ENCODE assay signal across 10 cellular contexts in the genomic region with DNA sequence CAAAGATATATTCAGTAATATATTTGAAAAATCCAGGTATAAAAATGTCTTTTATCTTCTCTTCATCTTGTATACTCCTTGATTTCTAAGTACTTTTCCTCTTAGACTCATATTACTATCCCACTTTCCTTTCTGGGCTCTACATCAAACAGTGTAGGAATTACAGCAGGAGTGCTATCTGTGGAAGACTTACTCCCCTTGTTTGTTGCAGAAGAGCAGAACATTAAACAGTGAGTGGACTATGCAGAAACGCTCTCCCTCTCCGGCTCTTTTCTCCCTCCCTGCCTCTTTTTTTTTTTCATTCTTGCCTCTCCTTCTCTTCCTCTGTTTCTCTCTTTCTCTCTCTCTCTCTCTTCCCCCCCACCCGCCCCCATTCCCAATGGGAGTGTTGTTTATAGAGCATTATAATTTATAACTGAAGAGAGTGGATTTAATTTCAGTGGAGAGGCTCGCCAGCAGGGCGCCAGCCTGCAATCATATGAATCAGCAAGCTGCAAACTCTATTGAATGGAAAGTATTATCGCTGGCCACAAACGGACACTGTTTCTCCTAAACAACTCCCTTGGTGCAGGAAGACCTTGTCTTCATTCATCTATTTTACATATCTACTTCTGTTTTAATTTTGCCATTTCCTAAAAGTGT.
DNase-seq lines count a peak whose midpoint lies in the region; ATAC-seq, FAIRE-seq and TF ChIP-seq lines count a peak whose summit lies in the region.
"Had no signal": no experiment of that assay in that cellular context is flagged by ENCODE, and none has a peak within 500 bp of the region (broad histone marks: within the 10 kb centered on the region; RNA-seq: fewer than 3 reads in every experiment).

No MANE protein-coding gene starts in this region.

- TF ChIP-seq CTCF in osteocyte (IDR thresholded peaks at IDR 0.05) (peak; percentile 35), natural killer cell (IDR thresholded peaks at IDR 0.05) (no peak)

- H3K27me3 Mint-ChIP-seq in osteocyte (ENCODE audit: unreplicated experiment) (no peaks in the 10 kb centered on the region), natural killer cell (ENCODE audit: low read depth in 2 of 2) (no peaks in the 10 kb centered on the region)

- H3K4me3 Mint-ChIP-seq in osteocyte (ENCODE audit: unreplicated experiment) (peak overlapping the region; percentile 40), natural killer cell (no peak overlapping the region)
- H3K4me3 Mint-ChIP-seq: activated naive CD4-positive, alpha-beta T cell treated with anti-CD3 and anti-CD28 coated beads, Interleukin-2, amount 10 ng/mL, durations not matched to agents 7 days and 5 days had no signal

- peak; percentile 39 for DNase-seq in H54 (ENCODE audit: insufficient read length, low spot score)
- DNase-seq in NCI-H345 (lab: John Stamatoyannopoulos, UW): peak; percentile 42
- no peak for DNase-seq in osteocyte (ENCODE audit: extremely low spot score, unreplicated experiment)
- DNase-seq in natural killer cell: no peak
- DNase-seq: activated naive CD4-positive, alpha-beta T cell treated with anti-CD3 and anti-CD28 coated beads, Interleukin-2, amount 10 ng/mL, durations not matched to agents 7 days and 5 days; stimulated activated naive CD4-positive, alpha-beta T cell had no signal

- H3K9me3 Mint-ChIP-seq in osteocyte (ENCODE audit: unreplicated experiment): no peaks in the 10 kb centered on the region
- no peaks in the 10 kb centered on the region for H3K9me3 Mint-ChIP-seq in natural killer cell
- H3K9me3 Mint-ChIP-seq: activated naive CD4-positive, alpha-beta T cell treated with anti-CD3 and anti-CD28 coated beads, Interleukin-2, amount 10 ng/mL, durations not matched to agents 7 days and 5 days had no signal

- H3K27ac Mint-ChIP-seq in osteocyte (ENCODE audit: unreplicated experiment): no peak overlapping the region
- no peak overlapping the region for H3K27ac Mint-ChIP-seq in natural killer cell
- H3K27ac Mint-ChIP-seq: activated naive CD4-positive, alpha-beta T cell treated with anti-CD3 and anti-CD28 coated beads, Interleukin-2, amount 10 ng/mL, durations not matched to agents 7 days and 5 days had no signal

- ATAC-seq in GM19328 (IDR thresholded peaks at IDR 0.05; ENCODE audit: unreplicated experiment) (no peak), HG03378 (IDR thresholded peaks at IDR 0.05; ENCODE audit: unreplicated experiment) (no peak), natural killer cell (no peak), HG03439 (IDR thresholded peaks at IDR 0.05; ENCODE audit: unreplicated experiment) (no peak)

- intact Hi-C loops in natural killer cell (cut with micrococcal nuclease): no loop called here

- H3K36me3 Mint-ChIP-seq in osteocyte (ENCODE audit: unreplicated experiment): no peaks in the 10 kb centered on the region
- H3K36me3 Mint-ChIP-seq in natural killer cell: no peaks in the 10 kb centered on the region
- H3K36me3 Mint-ChIP-seq: activated naive CD4-positive, alpha-beta T cell treated with anti-CD3 and anti-CD28 coated beads, Interleukin-2, amount 10 ng/mL, durations not matched to agents 7 days and 5 days had no signal

- H3K4me1 Mint-ChIP-seq in osteocyte (ENCODE audit: unreplicated experiment) (peaks cover 37% of the 10 kb centered on the region), natural killer cell (no peaks in the 10 kb centered on the region)

- TF ChIP-seq POLR2A in H54 (IDR thresholded peaks at IDR 0.05; ENCODE audit: low read depth, low read length): no peak

- FAIRE-seq in H54 (lab: Jason Lieb, UNC): peak; percentile 97
- peak; percentile 26 for FAIRE-seq in endometrium (lab: Jason Lieb, UNC)

Comparison
In these comparisons a context has a peak if more than half of its experiments do, and no peak if none do; other contexts are left out.
1. DNase-seq: peak in H54 (single experiment) and NCI-H345 (single experiment); none in osteocyte (single experiment) and natural killer cell (single experiment).